In the genomic region with DNA sequence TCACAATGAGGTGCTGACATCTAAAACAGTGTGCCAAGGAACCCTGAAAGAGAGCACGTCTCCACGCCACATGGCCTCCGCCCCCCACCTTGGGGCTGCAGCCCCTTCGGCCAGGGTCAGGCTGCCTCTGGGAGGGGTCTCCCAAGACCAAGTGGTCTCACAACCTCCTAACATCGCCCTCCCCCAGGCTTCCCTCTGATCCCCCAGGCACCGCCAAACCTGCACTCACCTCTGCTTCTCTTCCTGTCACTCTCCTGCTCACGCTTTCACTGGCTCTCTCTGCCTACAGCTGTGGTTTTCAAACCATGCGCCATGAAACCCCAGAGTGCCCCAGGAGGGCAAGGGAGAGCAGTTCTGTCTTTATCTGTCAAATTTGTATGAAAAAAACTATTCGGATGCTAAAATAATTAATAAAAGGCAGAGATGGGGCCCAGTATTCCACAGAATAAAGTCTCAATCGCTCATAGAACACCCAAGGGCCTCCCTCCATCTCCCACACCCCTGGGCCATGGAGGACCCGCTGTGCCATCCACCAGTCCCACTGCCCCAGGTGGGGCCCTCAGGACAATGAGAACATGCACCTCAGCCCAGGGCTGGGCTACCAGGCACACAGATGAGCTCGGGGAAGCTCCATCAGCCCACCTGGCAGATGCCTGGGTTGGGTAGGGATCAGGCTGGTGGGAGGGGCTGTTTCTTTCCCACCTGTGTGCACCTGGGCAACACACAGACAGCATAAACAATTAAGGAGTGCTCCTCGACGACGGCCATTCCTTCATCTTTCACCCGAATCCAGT, we compare ENCODE assay signal across 20 cellular contexts. TPM values are rescaled to one million over a fixed set of nuclear protein-coding genes. Genes with fewer than 3 reads are reported as not detected.
DNase-seq lines count a peak whose midpoint lies in the region; ATAC-seq and TF ChIP-seq lines count a peak whose summit lies in the region.
"Had no signal": no experiment of that assay in that cellular context is flagged by ENCODE, and none has a peak within 500 bp of the region (broad histone marks: within the 10 kb centered on the region; RNA-seq: fewer than 3 reads in every experiment).

No MANE protein-coding gene starts in this region.

- H3K36me3 ChIP-seq in spleen (no peaks in the 10 kb centered on the region), mesenchymal stem cell (ENCODE audit: control insufficient read depth in 1 of 2, insufficient read depth in 2 of 2, low read depth in 1 of 2, low read length in 2 of 2) (peaks cover 3 to 22% of the 10 kb centered on the region in 2 experiments)
- H3K36me3 ChIP-seq: gastroesophageal sphincter, neutrophil had no signal

- no peak overlapping the region for H3K4me2 ChIP-seq in mesenchymal stem cell (ENCODE audit: low read length, poor library complexity, severe bottlenecking)

- H2BK5ac ChIP-seq in mesenchymal stem cell (ENCODE audit: low read depth, low read length, poor library complexity, severe bottlenecking): no peak overlapping the region

- H3K9me3 ChIP-seq in spleen (no peaks in the 10 kb centered on the region), mesenchymal stem cell (ENCODE audit: control insufficient read depth, low read length) (no peaks in the 10 kb centered on the region)
- H3K9me3 ChIP-seq: gastroesophageal sphincter, neutrophil had no signal

- peaks cover 16% of the 10 kb centered on the region for H3K4me1 Mint-ChIP-seq in activated B cell treated with CpG ODN at 0.5 μM for 24 hours

- 70 to 78% (median 77%) methylated on average over 16 of the region's 16 CpGs for WGBS in spleen, 5 donors
- WGBS in mesenchymal stem cell: 91% methylated on average over 15 of the region's 16 CpGs

- no peak overlapping the region for H3K4ac ChIP-seq in mesenchymal stem cell (ENCODE audit: low read depth in 1 of 2, low read length in 2 of 2)

- no peak for TF ChIP-seq POLR2A in spleen (IDR thresholded peaks at IDR 0.05)

- ATAC-seq in GM18511 (IDR thresholded peaks at IDR 0.05; ENCODE audit: unreplicated experiment) (peak; percentile 83), HG02623 (IDR thresholded peaks at IDR 0.05; ENCODE audit: unreplicated experiment) (peak; percentile 60), activated B cell treated with CpG ODN at 0.5 μM for 24 hours (ENCODE audit: low read depth) (peak; percentile 66), HG02840 (IDR thresholded peaks at IDR 0.05; ENCODE audit: low FRiP score, unreplicated experiment) (no peak)
- ATAC-seq: activated T-cell treated with anti-CD3 and anti-CD28 coated beads, Interleukin-2, amount 50 U/mL, for 72 hours; gastroesophageal sphincter; left cardiac atrium; stimulated activated naive CD8-positive, alpha-beta T cell treated with anti-CD3 and anti-CD28 coated beads, Interleukin-15, Interleukin-2, amounts not matched to agents 100 U/mL and 50 U/mL, for 24 hours had no signal

- H3K4me3 Mint-ChIP-seq in activated B cell treated with CpG ODN at 0.5 μM for 24 hours: no peak overlapping the region
- H3K4me3 Mint-ChIP-seq: activated naive CD8-positive, alpha-beta T cell treated with anti-CD3 and anti-CD28 coated beads for 36 hours; activated T-cell treated with anti-CD3 and anti-CD28 coated beads, Interleukin-2, amount 50 U/mL, for 72 hours had no signal

- TF ChIP-seq CTCF in activated B cell treated with CpG ODN at 0.5 μM for 24 hours (IDR thresholded peaks at IDR 0.05) (no peak), spleen (IDR thresholded peaks at IDR 0.05 in 8 of 11, conservative IDR thresholded peaks at IDR 0.05 in 3 of 11) (no peak)

- no peak overlapping the region for H3K9ac ChIP-seq in mesenchymal stem cell (ENCODE audit: low read length)

- H3K27ac Mint-ChIP-seq in activated B cell treated with CpG ODN at 0.5 μM for 24 hours: no peak overlapping the region
- H3K27ac Mint-ChIP-seq: activated naive CD8-positive, alpha-beta T cell treated with anti-CD3 and anti-CD28 coated beads for 36 hours; activated T-cell treated with anti-CD3 and anti-CD28 coated beads, Interleukin-2, amount 50 U/mL, for 72 hours had no signal

- H2BK12ac ChIP-seq in mesenchymal stem cell (ENCODE audit: low read length in 2 of 2): no peak overlapping the region

- H3K27me3 ChIP-seq in spleen (replicated peaks in 1 of 7) (no peaks in the 10 kb centered on the region), mesenchymal stem cell (ENCODE audit: control insufficient read depth in 1 of 2, insufficient read depth in 1 of 2, low read length in 2 of 2) (no peaks in the 10 kb centered on the region)
- H3K27me3 ChIP-seq: dorsolateral prefrontal cortex, gastroesophageal sphincter, neutrophil had no signal

- no peak overlapping the region for H4K8ac ChIP-seq in mesenchymal stem cell (ENCODE audit: low read length)

- H3K79me1 ChIP-seq in mesenchymal stem cell (replicated peaks; ENCODE audit: low read length, poor library complexity, severe bottlenecking): peaks cover 21% of the 10 kb centered on the region

- no peak overlapping the region for H4K91ac ChIP-seq in mesenchymal stem cell (ENCODE audit: low read length)

- CTCF ChIA-PET in activated B cell treated with CpG ODN at 0.5 μM for 24 hours (lab: Charles Lee): no interaction called here

- H3K4me3 ChIP-seq in spleen (no peak overlapping the region), mesenchymal stem cell (ENCODE audit: insufficient read depth in 1 of 2, low read depth in 1 of 2, low read length in 2 of 2) (no peak overlapping the region)
- H3K4me3 ChIP-seq: dorsolateral prefrontal cortex, gastroesophageal sphincter had no signal

- H3K9me3 Mint-ChIP-seq in activated B cell treated with CpG ODN at 0.5 μM for 24 hours: no peaks in the 10 kb centered on the region
- H3K9me3 Mint-ChIP-seq: activated naive CD8-positive, alpha-beta T cell treated with anti-CD3 and anti-CD28 coated beads for 36 hours; activated T-cell treated with anti-CD3 and anti-CD28 coated beads, Interleukin-2, amount 50 U/mL, for 72 hours had no signal

- no peak overlapping the region for H3K18ac ChIP-seq in mesenchymal stem cell (ENCODE audit: low read depth in 1 of 2, low read length in 2 of 2)

- H3K27ac ChIP-seq in spleen: peak overlapping the region in 2 of 8 donors; percentile 4 to 53
- H3K27ac ChIP-seq in mesenchymal stem cell (ENCODE audit: low read length, poor library complexity, severe bottlenecking): no peak overlapping the region
- H3K27ac ChIP-seq: neutrophil had no signal

- no peak overlapping the region for H2BK15ac ChIP-seq in mesenchymal stem cell (ENCODE audit: low read depth, poor library complexity, severe bottlenecking)

- no peak overlapping the region for H3K14ac ChIP-seq in mesenchymal stem cell (ENCODE audit: low read length in 2 of 2)

- peaks cover 2% of the 10 kb centered on the region for H3K27me3 Mint-ChIP-seq in activated B cell treated with CpG ODN at 0.5 μM for 24 hours
- H3K27me3 Mint-ChIP-seq: activated naive CD8-positive, alpha-beta T cell treated with anti-CD3 and anti-CD28 coated beads for 36 hours had no signal

- H2AK5ac ChIP-seq in mesenchymal stem cell (ENCODE audit: low read length, severe bottlenecking): no peak overlapping the region

- H2AFZ ChIP-seq in mesenchymal stem cell (ENCODE audit: low read depth, low read length): no peak overlapping the region

- H3K36me3 Mint-ChIP-seq in activated B cell treated with CpG ODN at 0.5 μM for 24 hours (ENCODE audit: low read depth): no peaks in the 10 kb centered on the region
- H3K36me3 Mint-ChIP-seq: activated naive CD8-positive, alpha-beta T cell treated with anti-CD3 and anti-CD28 coated beads for 36 hours had no signal

- H3K23ac ChIP-seq in mesenchymal stem cell (ENCODE audit: low read length in 2 of 2): no peak overlapping the region

- H3K4me1 ChIP-seq in spleen: peaks cover 39 to 97% (median 79%) of the 10 kb centered on the region in 6 donors
- peaks cover 39% of the 10 kb centered on the region for H3K4me1 ChIP-seq in mesenchymal stem cell (ENCODE audit: control insufficient read depth, insufficient read depth, low read depth, low read length)

- H2BK120ac ChIP-seq in mesenchymal stem cell (ENCODE audit: low read depth, low read length): no peak overlapping the region

- POLR2A ChIA-PET in activated B cell treated with CpG ODN at 0.5 μM for 24 hours (lab: Charles Lee): interaction anchor here (0.7 to 1.0 kb wide), 2 partner anchors 96 to 121 kb away, joined by 3 to 6 read pairs; a partner anchor contains a TSS

- intact Hi-C loops in activated B cell treated with CpG ODN at 0.5 μM for 24 hours (cut with micrococcal nuclease) (no loop called here), spleen (cut with DNase I; ENCODE audit: low total_unique reads) (no loop called here)

- DNase-seq in activated B cell treated with CpG ODN at 0.5 μM for 24 hours: no peak
- DNase-seq in spleen: peak; percentile 51
- DNase-seq in mesenchymal stem cell: no peak
- no peak for DNase-seq in cortex of kidney (lab: John Stamatoyannopoulos, UW)
- DNase-seq: activated CD4-positive, CD25-positive, alpha-beta regulatory T cell; activated CD8-positive, alpha-beta memory T cell treated with anti-CD3 and anti-CD28 coated beads for 24 hours; activated naive CD8-positive, alpha-beta T cell treated with anti-CD3 and anti-CD28 coated beads for 36 hours; activated T-cell treated with anti-CD3 and anti-CD28 coated beads, Interleukin-2, amount 50 U/mL, for 72 hours; EL; Kasumi-1; left cardiac atrium; NCI-H2107; NCI-H524; stimulated activated naive CD8-positive, alpha-beta T cell treated with anti-CD3 and anti-CD28 coated beads, Interleukin-15, Interleukin-2, amounts not matched to agents 100 U/mL and 50 U/mL, for 24 hours had no signal

RNA-seq across cellular contexts. Expression of a gene that starts 21.5 kb away (rescaled TPM):
- total RNA-seq in activated B cell treated with CpG ODN at 0.5 μM for 24 hours (11.4 and 16.4 TPM in 2 replicates), spleen (100 to 1,000 TPM in 3 of 7 donors, 10 to 100 TPM in 4; 75.2 to 139 (median 90.6) TPM)
- 10 to 100 TPM; 11.5 to 30.3 (median 14.2) TPM for polyA plus RNA-seq in spleen
- polyA plus RNA-seq in mesenchymal stem cell (2013, experiment 1 of 2): 42.1 TPM
- polyA plus RNA-seq in mesenchymal stem cell (2013, experiment 2 of 2): 39.2 TPM
